8 cellular contexts compared by ENCODE assay signal in genomic region chr6:26330835-26331808, GRCh38. TPM values are rescaled to one million over a fixed set of nuclear protein-coding genes. Genes with fewer than 3 reads are reported as not detected.
A peak's percentile ranks its signal among the peaks of the same experiment; 100 is the strongest.
DNase-seq lines count a peak whose midpoint lies in the region; ATAC-seq and TF ChIP-seq lines count a peak whose summit lies in the region.

No MANE protein-coding gene starts in this region.

- peaks cover 4% of the 10 kb centered on the region for H3K27me3 ChIP-seq in parathyroid adenoma (ENCODE audit: control insufficient read depth, insufficient read depth, low read length)

- H3K4me3 Mint-ChIP-seq in dendritic cell treated with granulocyte-macrophage colony-stimulating factor and Interleukin-4, amounts not matched to agents 40 ng/mL and 50 ng/mL, for 4 days = peak overlapping the region; percentile 28

- H3K27ac ChIP-seq in parathyroid adenoma = no peak overlapping the region

- H3K27ac Mint-ChIP-seq in dendritic cell treated with granulocyte-macrophage colony-stimulating factor and Interleukin-4, amounts not matched to agents 40 ng/mL and 50 ng/mL, for 4 days = no peak overlapping the region

- H3K4me1 ChIP-seq in parathyroid adenoma = no peaks in the 10 kb centered on the region

- H3K9me3 ChIP-seq in parathyroid adenoma (ENCODE audit: control insufficient read depth, low read length) = no peaks in the 10 kb centered on the region

- H3K4me1 Mint-ChIP-seq in dendritic cell treated with granulocyte-macrophage colony-stimulating factor and Interleukin-4, amounts not matched to agents 40 ng/mL and 50 ng/mL, for 4 days (ENCODE audit: low read depth) = peaks cover 37% of the 10 kb centered on the region

- no peaks in the 10 kb centered on the region for H3K9me3 Mint-ChIP-seq in dendritic cell treated with granulocyte-macrophage colony-stimulating factor and Interleukin-4, amounts not matched to agents 40 ng/mL and 50 ng/mL, for 4 days

- H2AFZ ChIP-seq in parathyroid adenoma = no peak overlapping the region

- no peaks in the 10 kb centered on the region for H3K36me3 Mint-ChIP-seq in dendritic cell treated with granulocyte-macrophage colony-stimulating factor and Interleukin-4, amounts not matched to agents 40 ng/mL and 50 ng/mL, for 4 days (ENCODE audit: low read depth)

- TF ChIP-seq CTCF in parathyroid adenoma (IDR thresholded peaks at IDR 0.05) = no peak

- peak overlapping the region; percentile 46 for H3K4me2 ChIP-seq in parathyroid adenoma (ENCODE audit: low read length)

- DNase-seq in GM03348 (ENCODE audit: low spot score) (peak; percentile 11), M059J (ENCODE audit: low read depth) (peak; percentile 77), UCSD-AML1 (lab: John Stamatoyannopoulos, UW; ENCODE audit: unreplicated experiment) (peak; percentile 53), HuH-7.5 (ENCODE audit: low spot score) (no peak), GF-D8 (lab: John Stamatoyannopoulos, UW) (no peak)

- H3K9ac ChIP-seq in parathyroid adenoma = no peak overlapping the region

- H3K4me3 ChIP-seq in parathyroid adenoma (ENCODE audit: low read depth, low read length) = peak overlapping the region; percentile 34

- no peaks in the 10 kb centered on the region for H3K36me3 ChIP-seq in parathyroid adenoma (ENCODE audit: control insufficient read depth, insufficient read depth, low read length)

- no peaks in the 10 kb centered on the region for H3K79me2 ChIP-seq in parathyroid adenoma

- H3K27me3 Mint-ChIP-seq in dendritic cell treated with granulocyte-macrophage colony-stimulating factor and Interleukin-4, amounts not matched to agents 40 ng/mL and 50 ng/mL, for 4 days = peaks cover 78% of the 10 kb centered on the region

- ATAC-seq in GM18870 (IDR thresholded peaks at IDR 0.05; ENCODE audit: unreplicated experiment) = no peak

- intact Hi-C loops in dendritic cell treated with granulocyte-macrophage colony-stimulating factor and Interleukin-4, amounts not matched to agents 40 ng/mL and 50 ng/mL, for 4 days (cut with micrococcal nuclease) = no loop called here

RNA-seq across cellular contexts. Expression of gene BTN3A2, which starts 33.9 kb away (rescaled TPM):
- 55.2 and 56.8 TPM in 2 replicates for total RNA-seq in M059J (2014; rRNA removed; shearing (Covaris generic))

RNA-seq across cellular contexts. Expression of gene BTN2A2, which starts 51.8 kb away (rescaled TPM):
- total RNA-seq in M059J (2014; rRNA removed; shearing (Covaris generic)) = 25.1 and 26.0 TPM in 2 replicates

Comparison
In these comparisons a context has a peak if more than half of its experiments do, and no peak if none do; other contexts are left out.
1. DNase-seq: peak in GM03348 (single experiment), M059J (single experiment) and UCSD-AML1 (single experiment); none in HuH-7.5 (single experiment) and GF-D8 (single experiment).